9 cellular contexts compared by ENCODE assay signal in the genomic region with DNA sequence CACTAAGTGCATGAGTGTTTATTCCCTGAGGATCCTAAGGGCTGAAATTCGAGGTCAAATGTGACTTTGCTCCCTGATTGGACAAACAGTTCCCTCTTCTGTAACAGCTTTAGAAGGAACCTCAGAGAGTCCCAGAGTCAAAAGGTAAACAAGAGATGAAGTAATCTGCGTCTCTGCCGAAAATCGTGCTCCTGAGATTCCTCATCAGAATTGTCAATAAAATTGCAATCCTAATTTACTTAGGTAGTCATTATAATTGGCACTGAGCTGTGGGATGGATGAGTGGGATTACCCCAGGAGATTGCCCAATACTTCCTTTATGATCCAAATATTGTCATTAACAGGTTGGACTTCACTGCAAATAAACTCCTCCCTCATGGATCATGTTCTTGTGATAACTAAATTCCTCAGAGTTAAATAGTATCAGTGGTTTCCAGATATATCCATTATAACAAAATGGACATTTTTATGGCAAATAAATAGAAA. TPM values are rescaled to one million over a fixed set of nuclear protein-coding genes. Genes with fewer than 3 reads are reported as not detected.
A peak's percentile ranks its signal among the peaks of the same experiment; 100 is the strongest.
DNase-seq lines count a peak whose midpoint lies in the region; ATAC-seq, FAIRE-seq and TF ChIP-seq lines count a peak whose summit lies in the region.
"Had no signal": no experiment of that assay in that cellular context is flagged by ENCODE, and none has a peak within 500 bp of the region (broad histone marks: within the 10 kb centered on the region; RNA-seq: fewer than 3 reads in every experiment).

No MANE protein-coding gene starts in this region.

- no peak for TF ChIP-seq CTCF in activated CD8-positive, alpha-beta T cell treated with anti-CD3 and anti-CD28 coated beads for 36 hours (IDR thresholded peaks at IDR 0.05)
- TF ChIP-seq CTCF in kidney (IDR thresholded peaks at IDR 0.05; ENCODE audit: borderline replicate concordance, extremely low read depth, insufficient read depth) (no peak), tibial artery (IDR thresholded peaks at IDR 0.05) (no peak), GM13977 (IDR thresholded peaks at IDR 0.05; ENCODE audit: extremely low read depth, insufficient read depth, missing control alignments) (no peak)

- H3K27me3 ChIP-seq in tibial artery: no peaks in the 10 kb centered on the region

- peak overlapping the region; percentile 87 to 97 for H3K27ac ChIP-seq in kidney (ENCODE audit: low read depth in 2 of 2, low read length in 2 of 2)
- peak overlapping the region; percentile 88 to 94 for H3K27ac ChIP-seq in tibial artery

- POLR2A ChIA-PET in activated CD8-positive, alpha-beta T cell treated with anti-CD3 and anti-CD28 coated beads for 36 hours (lab: Charles Lee): interaction anchor here (1.3 kb wide), 1 partner anchor 468 kb away, joined by 3 read pairs; no protein-coding TSS in a partner anchor

- in situ Hi-C loops in GM13977 (cut with MboI; ENCODE audit: low pct_unique_long_range_greater_than_20kb, low sequenced_read_pairs, unreplicated experiment): no loop called here

- peaks cover 35% of the 10 kb centered on the region for H3K4me1 Mint-ChIP-seq in activated naive CD4-positive, alpha-beta T cell treated with anti-CD3 and anti-CD28 coated beads for 36 hours (ENCODE audit: low read depth)
- peaks cover 32% of the 10 kb centered on the region for H3K4me1 Mint-ChIP-seq in activated CD8-positive, alpha-beta T cell treated with anti-CD3 and anti-CD28 coated beads for 36 hours (ENCODE audit: low read depth)

- intact Hi-C loops in activated naive CD4-positive, alpha-beta T cell treated with anti-CD3 and anti-CD28 coated beads for 36 hours (cut with micrococcal nuclease): loop anchor here (1.0 to 2.0 kb wide), 5 partner anchors 21 to 465 kb away; partner anchors contain the start of gene DNAH6
- intact Hi-C loops in activated CD8-positive, alpha-beta T cell treated with anti-CD3 and anti-CD28 coated beads for 36 hours (cut with micrococcal nuclease): no loop called here
- intact Hi-C loops in kidney (cut with DNase I) (no loop called here), tibial artery (cut with DNase I; ENCODE audit: low total_unique reads) (no loop called here)

- peak overlapping the region; percentile 91 to 94 for H3K9ac ChIP-seq in kidney (ENCODE audit: low read length in 2 of 2)

- no peaks in the 10 kb centered on the region for H3K36me3 Mint-ChIP-seq in activated naive CD4-positive, alpha-beta T cell treated with anti-CD3 and anti-CD28 coated beads for 36 hours (ENCODE audit: low read depth)
- peaks cover 12% of the 10 kb centered on the region for H3K36me3 Mint-ChIP-seq in activated CD8-positive, alpha-beta T cell treated with anti-CD3 and anti-CD28 coated beads for 36 hours (ENCODE audit: low read depth)

- peak overlapping the region; percentile 92 to 97 for H3K4me3 ChIP-seq in kidney (ENCODE audit: low read length in 2 of 2)
- H3K4me3 ChIP-seq in tibial artery: peak overlapping the region; percentile 72 to 95

- H3K4me1 ChIP-seq in kidney (ENCODE audit: control insufficient read depth in 1 of 2, insufficient read depth in 1 of 2, low read depth in 1 of 2, low read length in 2 of 2): peaks cover 4 to 10% of the 10 kb centered on the region in 2 donors
- H3K4me1 ChIP-seq in tibial artery: peaks cover 0 to 30% (median 17%) of the 10 kb centered on the region in 4 donors

- H3K27me3 Mint-ChIP-seq in activated naive CD4-positive, alpha-beta T cell treated with anti-CD3 and anti-CD28 coated beads for 36 hours (ENCODE audit: low read depth): no peaks in the 10 kb centered on the region
- H3K27me3 Mint-ChIP-seq in activated CD8-positive, alpha-beta T cell treated with anti-CD3 and anti-CD28 coated beads for 36 hours: no peaks in the 10 kb centered on the region

- CTCF ChIA-PET in activated naive CD4-positive, alpha-beta T cell treated with anti-CD3 and anti-CD28 coated beads for 36 hours (lab: Charles Lee): interaction anchor here (1.0 kb wide), 1 partner anchor 171 kb away, joined by 3 read pairs; no protein-coding TSS in a partner anchor
- CTCF ChIA-PET in activated CD8-positive, alpha-beta T cell treated with anti-CD3 and anti-CD28 coated beads for 36 hours (lab: Charles Lee): interaction anchor here (0.7 to 1.5 kb wide), 4 partner anchors 10 to 465 kb away, joined by 3 to 5 read pairs (median 4); no protein-coding TSS in a partner anchor

- no peak for ATAC-seq in activated CD8-positive, alpha-beta T cell treated with anti-CD3 and anti-CD28 coated beads for 36 hours
- no peak for ATAC-seq in GM18909 (IDR thresholded peaks at IDR 0.05; ENCODE audit: poor library complexity, unreplicated experiment)

- H3K27ac Mint-ChIP-seq in activated naive CD4-positive, alpha-beta T cell treated with anti-CD3 and anti-CD28 coated beads for 36 hours: no peak overlapping the region
- peak overlapping the region; percentile 99 for H3K27ac Mint-ChIP-seq in activated CD8-positive, alpha-beta T cell treated with anti-CD3 and anti-CD28 coated beads for 36 hours

- no peak for FAIRE-seq in kidney (lab: Jason Lieb, UNC)
- FAIRE-seq: endometrium had no signal

- H3K36me3 ChIP-seq in kidney (ENCODE audit: control insufficient read depth in 1 of 2, insufficient read depth in 2 of 2, low read length in 2 of 2) (no peaks in the 10 kb centered on the region), tibial artery (no peaks in the 10 kb centered on the region)

- DNase-seq in activated naive CD4-positive, alpha-beta T cell treated with anti-CD3 and anti-CD28 coated beads for 36 hours: no peak
- DNase-seq in activated naive CD4-positive, alpha-beta T cell treated with Interleukin-2 at 50 U/mL for 16 hours: no peak
- DNase-seq in activated CD8-positive, alpha-beta T cell treated with anti-CD3 and anti-CD28 coated beads for 36 hours: no peak
- no peak for DNase-seq in kidney
- DNase-seq in tibial artery: no peak
- DNase-seq in NCI-H345 (lab: John Stamatoyannopoulos, UW): no peak
- no peak for DNase-seq in GM13977 (ENCODE audit: low spot score)

- H3K9me3 Mint-ChIP-seq in activated naive CD4-positive, alpha-beta T cell treated with anti-CD3 and anti-CD28 coated beads for 36 hours: peaks cover 2% of the 10 kb centered on the region
- no peaks in the 10 kb centered on the region for H3K9me3 Mint-ChIP-seq in activated CD8-positive, alpha-beta T cell treated with anti-CD3 and anti-CD28 coated beads for 36 hours

- H3K9me3 ChIP-seq in kidney (ENCODE audit: control insufficient read depth in 1 of 2, low read length in 2 of 2) (no peaks in the 10 kb centered on the region), tibial artery (no peaks in the 10 kb centered on the region)

- H3K4me3 Mint-ChIP-seq in activated naive CD4-positive, alpha-beta T cell treated with anti-CD3 and anti-CD28 coated beads for 36 hours: peak overlapping the region; percentile 86
- H3K4me3 Mint-ChIP-seq in activated CD8-positive, alpha-beta T cell treated with anti-CD3 and anti-CD28 coated beads for 36 hours: peak overlapping the region; percentile 99

RNA-seq across cellular contexts. Expression of gene SUCLG1, which starts 0.9 kb away (rescaled TPM):
- 10 to 100 TPM; 75.3 to 80.7 TPM for total RNA-seq in activated naive CD4-positive, alpha-beta T cell treated with anti-CD3 and anti-CD28 coated beads for 36 hours
- 10 to 100 TPM; 69.0 to 69.1 TPM for total RNA-seq in activated CD8-positive, alpha-beta T cell treated with anti-CD3 and anti-CD28 coated beads for 36 hours
- 89.6 TPM for total RNA-seq in kidney
- 789 TPM for polyA plus RNA-seq in kidney (ENCODE audit: insufficient read depth, low read depth, low replicate concordance)

RNA-seq across cellular contexts. Expression of gene DNAH6, which starts 56.3 kb away (rescaled TPM):
- under 1 TPM; 0.07 to 0.62 TPM for total RNA-seq in activated naive CD4-positive, alpha-beta T cell treated with anti-CD3 and anti-CD28 coated beads for 36 hours
- 1 to 10 TPM in 1 of 2 experiments, under 1 TPM in 1; 0.90 to 1.3 TPM for total RNA-seq in activated CD8-positive, alpha-beta T cell treated with anti-CD3 and anti-CD28 coated beads for 36 hours
- total RNA-seq in kidney: 4.6 TPM
- 0.34 TPM for polyA plus RNA-seq in kidney (ENCODE audit: insufficient read depth, low read depth, low replicate concordance)
